ENCODE assay signal across 15 cellular contexts in the genomic region with DNA sequence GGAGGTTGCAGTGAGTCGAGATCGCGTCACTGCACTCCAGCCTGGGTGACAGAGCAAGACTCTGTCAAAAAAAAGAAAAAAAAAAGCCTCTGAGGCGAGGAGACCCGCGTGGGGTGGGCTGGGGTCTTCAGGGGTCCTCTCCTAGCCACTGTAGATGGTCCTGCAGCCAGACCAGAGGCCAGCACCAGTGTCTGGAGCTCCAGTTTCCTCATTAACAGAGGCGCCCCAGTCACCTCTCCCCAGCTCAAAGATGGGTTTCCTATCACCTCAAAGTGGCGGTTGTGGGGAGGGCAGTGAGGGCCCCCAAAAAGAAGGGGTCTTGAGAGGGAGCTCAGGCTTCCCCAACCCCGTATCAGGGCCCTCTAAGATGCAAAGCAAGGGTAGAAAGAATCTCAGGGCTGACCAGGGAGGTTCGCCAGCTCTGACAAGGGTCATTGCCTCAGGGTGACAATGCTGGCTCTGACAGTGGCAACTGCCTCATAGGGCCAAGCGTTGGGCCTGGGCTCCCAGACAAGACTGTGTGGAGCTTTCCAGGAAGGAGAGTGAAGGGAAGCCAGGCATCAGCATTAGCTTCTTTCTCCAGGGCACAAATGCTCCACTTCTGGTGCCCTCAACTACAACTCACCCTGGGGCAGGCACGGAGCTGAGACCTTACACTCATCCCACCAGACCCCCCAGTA. TPM values are rescaled to one million over a fixed set of nuclear protein-coding genes. Genes with fewer than 3 reads are reported as not detected.
DNase-seq lines count a peak whose midpoint lies in the region; ATAC-seq, FAIRE-seq and TF ChIP-seq lines count a peak whose summit lies in the region.
"Had no signal": no experiment of that assay in that cellular context is flagged by ENCODE, and none has a peak within 500 bp of the region (broad histone marks: within the 10 kb centered on the region; RNA-seq: fewer than 3 reads in every experiment).

No MANE protein-coding gene starts in this region.

- peaks cover 89% of the 10 kb centered on the region for H4K20me1 ChIP-seq in astrocyte (ENCODE audit: insufficient read depth, low read length)

- H3K27ac Mint-ChIP-seq in astrocyte (ENCODE audit: unreplicated experiment), result no peak overlapping the region

- TF ChIP-seq EP300 in upper lobe of left lung (IDR thresholded peaks at IDR 0.05), result no peak

- H3K27me3 ChIP-seq in astrocyte (ENCODE audit: insufficient read depth, low read length) (no peaks in the 10 kb centered on the region), upper lobe of left lung (no peaks in the 10 kb centered on the region), tibial artery (no peaks in the 10 kb centered on the region)

- FAIRE-seq in astrocyte (lab: Jason Lieb, UNC) (no peak), kidney (lab: Jason Lieb, UNC) (no peak)
- FAIRE-seq: endometrium had no signal

- intact Hi-C loops in Right ventricle myocardium inferior (cut with DNase I) (no loop called here), cardiac septum (cut with DNase I) (no loop called here), kidney (cut with DNase I) (no loop called here), tibial artery (cut with DNase I; ENCODE audit: low total_unique reads) (no loop called here)

- no peaks in the 10 kb centered on the region for H3K9me3 Mint-ChIP-seq in astrocyte (ENCODE audit: unreplicated experiment)
- H3K9me3 Mint-ChIP-seq: GM23338 had no signal

- H3K4me3 Mint-ChIP-seq in astrocyte (ENCODE audit: unreplicated experiment), result no peak overlapping the region
- H3K4me3 Mint-ChIP-seq: GM23338 had no signal

- H3K36me3 Mint-ChIP-seq in astrocyte (ENCODE audit: low read depth, unreplicated experiment), result peaks cover 18% of the 10 kb centered on the region

- TF ChIP-seq POLR2A in upper lobe of left lung (IDR thresholded peaks at IDR 0.05), result no peak

- DNase-seq in Right ventricle myocardium inferior (ENCODE audit: missing footprints), result peak; percentile 80
- DNase-seq in cardiac septum (ENCODE audit: low spot score), result no peak
- DNase-seq in astrocyte (ENCODE audit: low read depth), result no peak
- no peak for DNase-seq in upper lobe of left lung
- no peak for DNase-seq in kidney
- DNase-seq in tibial artery, result no peak
- DNase-seq: AML-193, NCI-H187, SHP77 had no signal

- H3K79me2 ChIP-seq in astrocyte (ENCODE audit: insufficient read depth, low read length), result peaks cover 79% of the 10 kb centered on the region

- 75 to 85% methylated on average over 9 to 11 of the region's 12 CpGs for WGBS in mesodermal cell (ENCODE audit: insufficient coverage in 2 of 2), 2 experiments
- WGBS in upper lobe of left lung, 2 donors, result 79 to 83% methylated on average over 12 of the region's 12 CpGs

- H3K4me1 Mint-ChIP-seq in astrocyte (ENCODE audit: low read depth, unreplicated experiment), result peaks cover 19% of the 10 kb centered on the region

- H3K27ac ChIP-seq in astrocyte (ENCODE audit: low read depth, low read length), result peak overlapping the region; percentile 64
- H3K27ac ChIP-seq in mesodermal cell (ENCODE audit: low read depth, low read length, severe bottlenecking), result peak overlapping the region; percentile 10
- H3K27ac ChIP-seq in upper lobe of left lung, result peak overlapping the region; percentile 42 to 90 (median 82)
- H3K27ac ChIP-seq in kidney (ENCODE audit: low read depth in 2 of 2, low read length in 2 of 2), result no peak overlapping the region
- H3K27ac ChIP-seq in tibial artery, result no peak overlapping the region

- no peak overlapping the region for H2AFZ ChIP-seq in astrocyte (ENCODE audit: low read depth, low read length)
- H2AFZ ChIP-seq: GM23338 had no signal

- H3K36me3 ChIP-seq in astrocyte (ENCODE audit: insufficient read depth, low read length), result no peaks in the 10 kb centered on the region
- H3K36me3 ChIP-seq in mesodermal cell (ENCODE audit: control insufficient read depth, insufficient read depth, low read length), result peaks cover 16% of the 10 kb centered on the region
- peaks cover 0 to 3% (median 0%) of the 10 kb centered on the region in 4 donors for H3K36me3 ChIP-seq in upper lobe of left lung
- no peaks in the 10 kb centered on the region for H3K36me3 ChIP-seq in kidney (ENCODE audit: control insufficient read depth in 1 of 2, insufficient read depth in 2 of 2, low read length in 2 of 2)
- no peaks in the 10 kb centered on the region for H3K36me3 ChIP-seq in tibial artery

- H3K4me1 ChIP-seq in astrocyte (ENCODE audit: insufficient read depth, low read length) (peaks cover 27% of the 10 kb centered on the region), mesodermal cell (ENCODE audit: control insufficient read depth, insufficient read depth, low read length, poor library complexity, severe bottlenecking) (peaks cover 24% of the 10 kb centered on the region), upper lobe of left lung (peaks cover 53 to 79% (median 67%) of the 10 kb centered on the region in 4 donors), kidney (ENCODE audit: control insufficient read depth in 1 of 2, insufficient read depth in 1 of 2, low read depth in 1 of 2, low read length in 2 of 2) (peaks cover 6 to 7% of the 10 kb centered on the region in 2 donors), tibial artery (peaks cover 0 to 9% (median 4%) of the 10 kb centered on the region in 4 donors)

- H3K9ac ChIP-seq in astrocyte (ENCODE audit: low read length) (peak overlapping the region; percentile 53), kidney (ENCODE audit: low read length in 2 of 2) (no peak overlapping the region)

- ATAC-seq in Right ventricle myocardium inferior (peak; percentile 66), upper lobe of left lung (ENCODE audit: low FRiP score in 2 of 2) (no peak), HG03378 (IDR thresholded peaks at IDR 0.05; ENCODE audit: unreplicated experiment) (no peak)
- ATAC-seq: GM23338 had no signal

- no peaks in the 10 kb centered on the region for H3K27me3 Mint-ChIP-seq in astrocyte (ENCODE audit: low read depth, unreplicated experiment)

- no peak for TF ChIP-seq CTCF in astrocyte (IDR thresholded peaks at IDR 0.05; ENCODE audit: insufficient read depth, low read depth, low read length)
- TF ChIP-seq CTCF in upper lobe of left lung (IDR thresholded peaks at IDR 0.05), result no peak
- TF ChIP-seq CTCF in kidney (IDR thresholded peaks at IDR 0.05; ENCODE audit: borderline replicate concordance, extremely low read depth, insufficient read depth), result no peak
- no peak for TF ChIP-seq CTCF in tibial artery (IDR thresholded peaks at IDR 0.05)

- H3K4me3 ChIP-seq in astrocyte (ENCODE audit: insufficient read depth, low read depth, low read length), result no peak overlapping the region
- no peak overlapping the region for H3K4me3 ChIP-seq in mesodermal cell (ENCODE audit: extremely low read depth, insufficient read depth, low read length, poor library complexity, severe bottlenecking)
- H3K4me3 ChIP-seq in upper lobe of left lung, result no peak overlapping the region
- no peak overlapping the region for H3K4me3 ChIP-seq in kidney (ENCODE audit: low read length in 2 of 2)
- H3K4me3 ChIP-seq in tibial artery, result no peak overlapping the region
- H3K4me3 ChIP-seq: GM23338 had no signal

- H3K9me3 ChIP-seq in astrocyte (ENCODE audit: insufficient read depth, low read depth, low read length) (no peaks in the 10 kb centered on the region), mesodermal cell (ENCODE audit: control insufficient read depth, low read length) (no peaks in the 10 kb centered on the region), upper lobe of left lung (no peaks in the 10 kb centered on the region), kidney (ENCODE audit: control insufficient read depth in 1 of 2, low read length in 2 of 2) (no peaks in the 10 kb centered on the region), tibial artery (no peaks in the 10 kb centered on the region)

- H3K4me2 ChIP-seq in astrocyte (ENCODE audit: low read length), result peak overlapping the region; percentile 57
- H3K4me2 ChIP-seq: GM23338 had no signal

RNA-seq across cellular contexts. Expression of gene STK10, which starts 15.0 kb away (rescaled TPM):
- total RNA-seq in Right ventricle myocardium inferior (8.9 TPM), cardiac septum (12.1 TPM), astrocyte (59.8 and 60.2 TPM in 2 replicates), upper lobe of left lung (100 to 1,000 TPM in 2 of 6 donors, 10 to 100 TPM in 4; 50.6 to 170 (median 60.5) TPM), kidney (42.8 TPM)
- polyA plus RNA-seq in mesodermal cell (2013, experiment 1 of 2), result 21.5 TPM
- polyA plus RNA-seq in mesodermal cell (2013, experiment 2 of 2), result 18.8 TPM
- polyA plus RNA-seq in kidney (ENCODE audit: insufficient read depth, low read depth, low replicate concordance), result 7.2 TPM

RNA-seq across cellular contexts. Expression of gene EFCAB9, which starts 20.9 kb away (rescaled TPM):
- total RNA-seq in Right ventricle myocardium inferior (not detected), cardiac septum (not detected), astrocyte (not detected in 2 replicates), upper lobe of left lung (not detected), kidney (not detected)
- polyA plus RNA-seq in mesodermal cell (2013, experiment 1 of 2), result not detected
- not detected for polyA plus RNA-seq in mesodermal cell (2013, experiment 2 of 2)
- not detected for polyA plus RNA-seq in kidney (ENCODE audit: insufficient read depth, low read depth, low replicate concordance)
- total RNA-seq: GM23338, kidney epithelial cell, subcutaneous adipose tissue had no signal
- polyA plus RNA-seq: GM23338 had no signal

Comparison
In these comparisons a context has a peak if more than half of its experiments do, and no peak if none do; other contexts are left out.
1. H3K27ac ChIP-seq: peak in astrocyte (single experiment), mesodermal cell (single experiment) and upper lobe of left lung (4 of 4); none in kidney (0 of 2) and tibial artery (0 of 2).